Comparison of ENCODE assay signal across 2 cellular contexts in genomic region chr3:184157206-184157605, GRCh38.
TF ChIP-seq lines count a peak whose summit lies in the region.

No MANE protein-coding gene starts in this region.

TF ChIP-seq in IMR-90, 13 proteins besides CTCF, POLR2A, EP300 and RAD21 (continued from another document):
- TF ChIP-seq RFX5 (IDR thresholded peaks at IDR 0.05; ENCODE audit: low read depth, low read length) (no peak), MAZ (IDR thresholded peaks at IDR 0.05; ENCODE audit: borderline replicate concordance, low read depth, low read length) (no peak), SMC3 (IDR thresholded peaks at IDR 0.05; ENCODE audit: low read depth, low read length) (no peak), CHD1 (IDR thresholded peaks at IDR 0.05; ENCODE audit: low read depth, low read length) (no peak), RCOR1 (IDR thresholded peaks at IDR 0.05; ENCODE audit: insufficient replicate concordance, low read length) (no peak), FOS (IDR thresholded peaks at IDR 0.05; ENCODE audit: low read depth, low read length) (no peak)

TF ChIP-seq in GM12891, 5 proteins besides CTCF, POLR2A, EP300 and RAD21 (continued from another document):
- no peak for TF ChIP-seq PAX5 (IDR thresholded peaks at IDR 0.05; ENCODE audit: insufficient read depth, low read length, severe bottlenecking)
- no peak for TF ChIP-seq POLR2AphosphoS5 (IDR thresholded peaks at IDR 0.05; ENCODE audit: low read depth, low read length)
- TF ChIP-seq TAF1 (IDR thresholded peaks at IDR 0.05; ENCODE audit: low read depth, low read length) = no peak
- no peak for TF ChIP-seq SPI1 (IDR thresholded peaks at IDR 0.05; ENCODE audit: low read depth, low read length)
